ENCODE assay signal across 26 cellular contexts in genomic region chr17:15361151-15361550, GRCh38. TPM values are rescaled to one million over a fixed set of nuclear protein-coding genes. Genes with fewer than 3 reads are reported as not detected.
DNase-seq lines count a peak whose midpoint lies in the region; ATAC-seq, FAIRE-seq and TF ChIP-seq lines count a peak whose summit lies in the region.
"Had no signal": no experiment of that assay in that cellular context is flagged by ENCODE, and none has a peak within 500 bp of the region (broad histone marks: within the 10 kb centered on the region; RNA-seq: fewer than 3 reads in every experiment).

No MANE protein-coding gene starts in this region.

- TF ChIP-seq POLR2A in K562 (conservative IDR thresholded peaks at IDR 0.05) (no peak), uterus (IDR thresholded peaks at IDR 0.05) (no peak)

- no peak for FAIRE-seq in K562 (lab: Jason Lieb, UNC)
- FAIRE-seq: A204.1, D721Med, G401.6 had no signal

- H3K9me1 ChIP-seq in K562 (ENCODE audit: control insufficient read depth, insufficient read depth, low read length): no peaks in the 10 kb centered on the region

- H3K27ac ChIP-seq in K562 (ENCODE audit: extremely low read depth, low read depth, low read length) (no peak overlapping the region), osteoblast (ENCODE audit: low read depth, low read length) (no peak overlapping the region), uterus (no peak overlapping the region)
- H3K27ac ChIP-seq: BLaER1, SK-N-MC had no signal

- no peaks in the 10 kb centered on the region for H3K27me3 ChIP-seq in K562 (ENCODE audit: control insufficient read depth in 2 of 2, insufficient read depth in 2 of 2, low read length in 2 of 2)
- H3K27me3 ChIP-seq in osteoblast (ENCODE audit: insufficient read depth, low read length): no peaks in the 10 kb centered on the region
- H3K27me3 ChIP-seq in uterus: no peaks in the 10 kb centered on the region
- H3K27me3 ChIP-seq: BLaER1 had no signal

- no peak for TF ChIP-seq CTCF in K562 (IDR thresholded peaks at IDR 0.05 in 2 of 3, conservative IDR thresholded peaks at IDR 0.05 in 1 of 3; ENCODE audit: insufficient read depth in 2 of 3, low read depth in 1 of 3, low read length in 3 of 3)
- no peak for TF ChIP-seq CTCF in osteoblast (IDR thresholded peaks at IDR 0.05; ENCODE audit: extremely low read depth, low read depth, low read length)
- TF ChIP-seq CTCF in uterus (IDR thresholded peaks at IDR 0.05): no peak

- H3K9ac ChIP-seq in K562 (ENCODE audit: insufficient read depth in 1 of 2, low read depth in 2 of 2, low read length in 2 of 2): no peak overlapping the region
- H3K9ac ChIP-seq: BLaER1 had no signal

- in situ Hi-C loops in Caki2 (cut with HindIII; ENCODE audit: low pct_unique_long_range_greater_than_20kb, low sequenced_read_pairs): no loop called here
- in situ Hi-C loops in K562 (cut with MboI): no loop called here

- H3K4me1 ChIP-seq in K562 (replicated peaks in 1 of 2; ENCODE audit: control insufficient read depth in 2 of 2, insufficient read depth in 2 of 2, low read length in 2 of 2) (no peaks in the 10 kb centered on the region; a peak in 2 of 5 replicates), osteoblast (ENCODE audit: insufficient read depth, low read length) (peaks cover 4% of the 10 kb centered on the region), uterus (no peaks in the 10 kb centered on the region)
- H3K4me1 ChIP-seq: BLaER1 had no signal

- no peaks in the 10 kb centered on the region for H4K20me1 ChIP-seq in K562 (replicated peaks; ENCODE audit: control insufficient read depth, insufficient read depth, low read length)
- H4K20me1 ChIP-seq in osteoblast (ENCODE audit: insufficient read depth, low read length): no peaks in the 10 kb centered on the region
- H4K20me1 ChIP-seq: BLaER1 had no signal

- no peak for TF ChIP-seq EP300 in K562 (IDR thresholded peaks at IDR 0.05; ENCODE audit: low read length)

- H3K9me3 ChIP-seq in K562 (replicated peaks; ENCODE audit: control insufficient read depth, insufficient read depth, low read depth, low read length) (no peaks in the 10 kb centered on the region), osteoblast (ENCODE audit: low read depth, low read length) (no peaks in the 10 kb centered on the region), uterus (no peaks in the 10 kb centered on the region)
- H3K9me3 ChIP-seq: BLaER1 had no signal

- H2AFZ ChIP-seq in K562 (ENCODE audit: low read depth, low read length): peak overlapping the region; percentile 76; the same call in 1 of the 2 replicates
- peak overlapping the region; percentile 1 for H2AFZ ChIP-seq in osteoblast (ENCODE audit: low read length)

- H3K4me3 ChIP-seq in K562: no peak overlapping the region
- no peak overlapping the region for H3K4me3 ChIP-seq in osteoblast (ENCODE audit: insufficient read depth, low read length)
- no peak overlapping the region for H3K4me3 ChIP-seq in uterus
- H3K4me3 ChIP-seq: BLaER1, SK-N-MC had no signal

- H3K4me2 ChIP-seq in K562 (ENCODE audit: insufficient read depth, low read length) (no peak overlapping the region), osteoblast (ENCODE audit: insufficient read depth, low read length) (peak overlapping the region; percentile 14)
- H3K4me2 ChIP-seq: BLaER1 had no signal

- CTCF ChIA-PET in K562 (lab: Yijun Ruan, JAX; ENCODE audit: low intra/inter-chr PET ratio): no interaction called here

- no peaks in the 10 kb centered on the region for H3K36me3 ChIP-seq in K562 (ENCODE audit: control insufficient read depth, insufficient read depth, low read length)
- no peaks in the 10 kb centered on the region for H3K36me3 ChIP-seq in osteoblast (ENCODE audit: insufficient read depth, low read length)
- no peaks in the 10 kb centered on the region for H3K36me3 ChIP-seq in uterus
- H3K36me3 ChIP-seq: BLaER1 had no signal

- DNase-seq in Caki2 (ENCODE audit: low read depth) (peak; percentile 66), HT1080 (ENCODE audit: low read depth) (peak; percentile 51), K562 (ENCODE audit: extremely low read depth in 1 of 4, low spot score in 3 of 4) (no peak), osteoblast (ENCODE audit: insufficient read length, low spot score, missing footprints) (no peak), left colon (no peak), uterus (no peak)
- DNase-seq: CD8-positive, alpha-beta T cell; DMS79; GOT3; NCI-H1417 treated with DMSO at 0.1 percent for 48 hours; NCI-H2029; NCI-H2171 treated with DMSO at 0.1 percent for 48 hours; NCI-H748 treated with DMSO at 0.1 percent for 48 hours; Right ventricle myocardium superior had no signal

- TF ChIP-seq RAD21 in K562 (CRISPR knock-in tag; conservative IDR thresholded peaks at IDR 0.05 in 1 of 2, IDR thresholded peaks at IDR 0.05 in 1 of 2): no peak

- intact Hi-C loops in K562 (cut with micrococcal nuclease) (no loop called here), left colon (cut with DNase I, micrococcal nuclease) (no loop called here), uterus (cut with DNase I; ENCODE audit: low total_unique reads) (no loop called here)

- POLR2A ChIA-PET in K562 (lab: Yijun Ruan, JAX): no interaction called here

- ATAC-seq in K562: no peak
- ATAC-seq in left colon: no peak
- no peak for ATAC-seq in HG02571 (IDR thresholded peaks at IDR 0.05; ENCODE audit: unreplicated experiment)
- no peak for ATAC-seq in GM18520 (IDR thresholded peaks at IDR 0.05; ENCODE audit: unreplicated experiment)
- ATAC-seq: CD8-positive, alpha-beta T cell; Panc1 had no signal

- H3K79me2 ChIP-seq in K562 (ENCODE audit: control insufficient read depth, insufficient read depth, low read length) (no peaks in the 10 kb centered on the region), osteoblast (ENCODE audit: insufficient read depth, low read length) (no peaks in the 10 kb centered on the region)

- no TSS peak for BruUV-seq in K562 (replicated peaks; lab: Mats Ljungman, UMichigan)

- 29% methylated on average over 7 of the region's 7 CpGs for WGBS in K562 (ENCODE audit: insufficient coverage, low coverage, missing lambda C conversion rate)

TF ChIP-seq in K562, 482 proteins besides CTCF, POLR2A, EP300 and RAD21:
- no peak for TF ChIP-seq FOXK2 (conservative IDR thresholded peaks at IDR 0.05 in 1 of 2, IDR thresholded peaks at IDR 0.05 in 1 of 2; ENCODE audit: low read depth in 2 of 2)
- TF ChIP-seq HBP1 (CRISPR knock-in tag; IDR thresholded peaks at IDR 0.05): no peak
- no peak for TF ChIP-seq ZNF3 (CRISPR knock-in tag; IDR thresholded peaks at IDR 0.05)
- TF ChIP-seq KLF6 (CRISPR knock-in tag; IDR thresholded peaks at IDR 0.05; ENCODE audit: borderline replicate concordance): no peak
- TF ChIP-seq HMGXB4 (CRISPR knock-in tag; IDR thresholded peaks at IDR 0.05): no peak

RNA-seq across cellular contexts. Expression of gene TEKT3, which starts 19.8 kb away (rescaled TPM):
- total RNA-seq in Caki2 (2014; rRNA removed; shearing (Covaris generic); ENCODE audit: low replicate concordance): 0.64 TPM in 1 of 2 replicates, not detected in the other
- not detected in 2 replicates for total RNA-seq in HT1080 (2014; rRNA removed; shearing (Covaris generic))
- 0.35 TPM in 1 of 2 replicates, not detected in the other for polyA plus RNA-seq in HT1080 (2015; cell fraction: cytosol; rRNA removed)
- not detected in 2 replicates for polyA plus RNA-seq in HT1080 (2015; cell fraction: nucleus; rRNA removed)
- total RNA-seq in K562 (2011; cell fraction: chromatin; rRNA removed; ENCODE audit: low replicate concordance): not detected in 2 replicates
- total RNA-seq in K562 (2011; cell fraction: nucleolus; rRNA removed): not detected in 2 replicates
- total RNA-seq in K562 (2011; cell fraction: nucleoplasm; rRNA removed): not detected in 2 replicates
- total RNA-seq in K562 (2014; rRNA removed) (not detected in 2 replicates), K562 (2014; rRNA removed; fragmentation: Illumina TruSeq; extraction: Trizol) (not detected in 2 replicates), K562 (2015; rRNA removed; fragmentation: Illumina TruSeq; extraction: Trizol) (not detected in 2 replicates), K562 (2021) (not detected in 2 replicates), osteoblast (0.36 TPM in 1 of 2 replicates, not detected in the other), left colon (under 1 TPM; 0.36 to 0.64 TPM), uterus (1 to 10 TPM in 1 of 4 donors, under 1 TPM in 2, not detected in 1; 0.51 to 2.6 (median 0.90) TPM)
- polyA plus RNA-seq in K562 (2011; rRNA removed) (0.11 TPM in 1 of 2 replicates, not detected in the other), K562 (2014; fragmentation: Illumina TruSeq; extraction: Trizol) (not detected in 2 replicates), K562 (2014; fragmentation: Nextera tagmentation; extraction: Ambion mirVana) (not detected), K562 (2014; rRNA removed) (0.34 TPM in 1 of 2 replicates, not detected in the other)
- not detected in 2 replicates for polyA plus RNA-seq in K562 (2011; cell fraction: cytosol; rRNA removed)
- polyA plus RNA-seq in K562 (2011; cell fraction: nucleus; rRNA removed): 0.67 and 1.4 TPM in 2 replicates
- polyA plus RNA-seq in K562 (2012): 1.5 TPM in 1 of 2 replicates, not detected in the other
- polyA minus RNA-seq in K562 (2011; rRNA and poly(A)+ RNA removed): not detected in 2 replicates
- not detected in 2 replicates for polyA minus RNA-seq in K562 (2011; cell fraction: cytosol; rRNA and poly(A)+ RNA removed)
- polyA minus RNA-seq in K562 (2011; cell fraction: nucleus; rRNA and poly(A)+ RNA removed): not detected in 2 replicates
- total RNA-seq: HT-29, LHCN-M2, NCI-H460 had no signal
- polyA plus RNA-seq: IgD-negative memory B cell had no signal

Comparison
In these comparisons a context has a peak if more than half of its experiments do, and no peak if none do; other contexts are left out.
1. DNase-seq: peak in Caki2 (single experiment) and HT1080 (single experiment); none in K562 (0 of 4), osteoblast (single experiment), left colon (0 of 2) and uterus (0 of 2).